ENCODE assay signal across 17 cellular contexts in the genomic region with DNA sequence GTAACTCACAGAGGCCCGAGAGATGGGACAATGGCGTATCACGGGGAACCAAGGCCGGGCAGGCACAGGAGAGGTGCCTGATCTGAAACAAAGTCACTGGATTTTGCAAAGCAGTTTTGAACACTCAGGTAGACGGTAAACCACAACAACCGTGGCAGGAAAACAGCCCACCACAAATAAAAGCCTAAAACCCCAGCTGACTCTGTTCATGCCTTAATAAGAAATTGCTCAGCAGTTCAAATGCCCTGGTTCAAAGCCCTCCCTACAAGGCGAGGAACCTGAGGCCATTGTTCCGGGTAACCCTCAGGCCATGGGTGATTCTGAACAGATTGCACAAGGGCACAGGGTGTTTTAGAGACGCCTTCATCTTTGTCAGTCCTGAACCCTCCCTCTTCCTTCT.
A peak's percentile ranks its signal among the peaks of the same experiment; 100 is the strongest.
DNase-seq lines count a peak whose midpoint lies in the region; ATAC-seq, FAIRE-seq and TF ChIP-seq lines count a peak whose summit lies in the region.
"Had no signal": no experiment of that assay in that cellular context is flagged by ENCODE, and none has a peak within 500 bp of the region (broad histone marks: within the 10 kb centered on the region; RNA-seq: fewer than 3 reads in every experiment).

No MANE protein-coding gene starts in this region.

- no peaks in the 10 kb centered on the region for H3K36me3 ChIP-seq in thymus (ENCODE audit: control insufficient read depth, insufficient read depth)
- no peaks in the 10 kb centered on the region for H3K36me3 ChIP-seq in kidney (ENCODE audit: control insufficient read depth in 1 of 2, insufficient read depth in 2 of 2, low read length in 2 of 2)
- H3K36me3 ChIP-seq in osteoblast (ENCODE audit: insufficient read depth, low read length) = no peaks in the 10 kb centered on the region
- H3K36me3 ChIP-seq: colonic mucosa, lower lobe of right lung, MG63, spleen had no signal

- peak overlapping the region; percentile 19 to 36 for H3K27ac Mint-ChIP-seq in T-cell
- peak overlapping the region; percentile 89 for H3K27ac Mint-ChIP-seq in activated naive CD8-positive, alpha-beta T cell treated with anti-CD3 and anti-CD28 coated beads for 36 hours

- TF ChIP-seq CTCF in kidney (IDR thresholded peaks at IDR 0.05; ENCODE audit: borderline replicate concordance, extremely low read depth, insufficient read depth) (no peak), osteoblast (IDR thresholded peaks at IDR 0.05; ENCODE audit: extremely low read depth, low read depth, low read length) (no peak)

- H2AFZ ChIP-seq in osteoblast (ENCODE audit: low read length) = no peak overlapping the region

- peak; percentile 26 for DNase-seq in stimulated activated CD4-positive, alpha-beta T cell treated with anti-CD3 and anti-CD28 coated beads, Interleukin-1b, Interleukin-23, amount 100 ng/mL, for 48 hours
- no peak for DNase-seq in stimulated activated CD4-positive, alpha-beta T cell treated with anti-CD3 and anti-CD28 coated beads, Interleukin-4, amount 100 ng/mL, for 24 hours
- DNase-seq in T-cell (peak in 10 of 34 experiments; percentile 4 to 37 (median 16)), kidney (no peak), osteoblast (ENCODE audit: insufficient read length, low spot score, missing footprints) (no peak)
- DNase-seq in activated naive CD8-positive, alpha-beta T cell treated with anti-CD3 and anti-CD28 coated beads for 36 hours = no peak
- DNase-seq in stimulated activated CD4-positive, alpha-beta T cell treated with anti-CD3 and anti-CD28 coated beads, Interleukin-2, amount 100 ng/mL, for 24 hours = no peak
- DNase-seq: colonic mucosa, lower lobe of right lung, MG63, NCI-H1694 treated with DMSO at 0.1 percent for 48 hours, NCI-H446, spleen had no signal

- WGBS in thymus = 8% methylated on average over 9 of the region's 9 CpGs

- H3K36me3 Mint-ChIP-seq in T-cell = no peaks in the 10 kb centered on the region
- H3K36me3 Mint-ChIP-seq in activated naive CD8-positive, alpha-beta T cell treated with anti-CD3 and anti-CD28 coated beads for 36 hours = no peaks in the 10 kb centered on the region

- H3K79me2 ChIP-seq in osteoblast (ENCODE audit: insufficient read depth, low read length) = no peaks in the 10 kb centered on the region

- CTCF ChIA-PET in T-cell (lab: Charles Lee) = interaction anchor here in 1 of 2 donors (0.7 to 10.7 kb wide), 3 partner anchors 73 to 532 kb away, joined by 3 to 198 read pairs (median 3); no protein-coding TSS in a partner anchor

- no peak for FAIRE-seq in kidney (lab: Jason Lieb, UNC)
- FAIRE-seq: astrocyte, TTC549 had no signal

- peak overlapping the region; percentile 42 to 58 (median 49) for H3K4me3 Mint-ChIP-seq in T-cell
- H3K4me3 Mint-ChIP-seq in activated naive CD8-positive, alpha-beta T cell treated with anti-CD3 and anti-CD28 coated beads for 36 hours = peak overlapping the region; percentile 41

- intact Hi-C loops in kidney (cut with DNase I) = loop anchor here (10.0 kb wide), 1 partner anchor 528 kb away; no protein-coding TSS in a partner anchor

- H3K4me1 ChIP-seq in thymus (ENCODE audit: control insufficient read depth, insufficient read depth, low read length) (peaks cover 46% of the 10 kb centered on the region), kidney (ENCODE audit: control insufficient read depth in 1 of 2, insufficient read depth in 1 of 2, low read depth in 1 of 2, low read length in 2 of 2) (no peaks in the 10 kb centered on the region), osteoblast (ENCODE audit: insufficient read depth, low read length) (no peaks in the 10 kb centered on the region)
- H3K4me1 ChIP-seq: colonic mucosa had no signal

- H4K20me1 ChIP-seq in osteoblast (ENCODE audit: insufficient read depth, low read length) = no peaks in the 10 kb centered on the region

- H3K4me2 ChIP-seq in osteoblast (ENCODE audit: insufficient read depth, low read length) = no peak overlapping the region

- POLR2A ChIA-PET in T-cell (lab: Charles Lee) = interaction anchor here in 1 of 2 donors (0.6 kb wide), 1 partner anchor 520 kb away, joined by 4 read pairs; no protein-coding TSS in a partner anchor

- H3K4me1 Mint-ChIP-seq in T-cell = peaks cover 45 to 56% (median 54%) of the 10 kb centered on the region in 3 donors
- peaks cover 84% of the 10 kb centered on the region for H3K4me1 Mint-ChIP-seq in activated naive CD8-positive, alpha-beta T cell treated with anti-CD3 and anti-CD28 coated beads for 36 hours

- H3K27me3 ChIP-seq in thymus (ENCODE audit: control insufficient read depth, insufficient read depth) = no peaks in the 10 kb centered on the region
- H3K27me3 ChIP-seq in osteoblast (ENCODE audit: insufficient read depth, low read length) = peaks cover 11% of the 10 kb centered on the region
- H3K27me3 ChIP-seq: colonic mucosa, MG63, spleen had no signal

- no peaks in the 10 kb centered on the region for H3K9me3 Mint-ChIP-seq in T-cell
- peaks cover 4% of the 10 kb centered on the region for H3K9me3 Mint-ChIP-seq in activated naive CD8-positive, alpha-beta T cell treated with anti-CD3 and anti-CD28 coated beads for 36 hours

- peak; percentile 37 to 71 (median 62) for ATAC-seq in T-cell (replicated peaks in 1 of 4)
- ATAC-seq: lower lobe of right lung had no signal

- no peak overlapping the region for H3K27ac ChIP-seq in thymus (ENCODE audit: low read depth)
- H3K27ac ChIP-seq in kidney (ENCODE audit: low read depth in 2 of 2, low read length in 2 of 2) = no peak overlapping the region
- H3K27ac ChIP-seq in osteoblast (ENCODE audit: low read depth, low read length) = no peak overlapping the region
- H3K27ac ChIP-seq: colonic mucosa, epithelial cell of prostate, lower lobe of right lung, spleen had no signal

- peak overlapping the region; percentile 19 for H3K4me3 ChIP-seq in thymus (ENCODE audit: low read length)
- no peak overlapping the region for H3K4me3 ChIP-seq in kidney (ENCODE audit: low read length in 2 of 2)
- no peak overlapping the region for H3K4me3 ChIP-seq in osteoblast (ENCODE audit: insufficient read depth, low read length)
- H3K4me3 ChIP-seq: colonic mucosa, lower lobe of right lung, MG63, spleen had no signal

- H3K9me3 ChIP-seq in thymus (ENCODE audit: control insufficient read depth) (no peaks in the 10 kb centered on the region), kidney (ENCODE audit: control insufficient read depth in 1 of 2, low read length in 2 of 2) (no peaks in the 10 kb centered on the region), osteoblast (ENCODE audit: low read depth, low read length) (no peaks in the 10 kb centered on the region)
- H3K9me3 ChIP-seq: colonic mucosa, lower lobe of right lung, MG63, spleen had no signal

- no peak overlapping the region for H3K9ac ChIP-seq in kidney (ENCODE audit: low read length in 2 of 2)

- H3K27me3 Mint-ChIP-seq in T-cell = no peaks in the 10 kb centered on the region
- no peaks in the 10 kb centered on the region for H3K27me3 Mint-ChIP-seq in activated naive CD8-positive, alpha-beta T cell treated with anti-CD3 and anti-CD28 coated beads for 36 hours
